In genomic region chr17:4679652-4680051, GRCh38 we compare ENCODE assay signal across 15 cellular contexts. TPM values are rescaled to one million over a fixed set of nuclear protein-coding genes. Genes with fewer than 3 reads are reported as not detected.
A peak's percentile ranks its signal among the peaks of the same experiment; 100 is the strongest.
DNase-seq lines count a peak whose midpoint lies in the region; ATAC-seq, FAIRE-seq and TF ChIP-seq lines count a peak whose summit lies in the region.
"Had no signal": no experiment of that assay in that cellular context is flagged by ENCODE, and none has a peak within 500 bp of the region (broad histone marks: within the 10 kb centered on the region; RNA-seq: fewer than 3 reads in every experiment).

No MANE protein-coding gene starts in this region.

- H3K36me3 ChIP-seq in HepG2 (replicated peaks in 1 of 2; ENCODE audit: control insufficient read depth in 1 of 2, insufficient read depth in 2 of 2, low read length in 2 of 2): peaks cover 50 to 81% of the 10 kb centered on the region in 2 experiments

- peaks cover 0 to 3% (median 0%) of the 10 kb centered on the region in 3 donors for H3K27me3 Mint-ChIP-seq in immature natural killer cell (ENCODE audit: low read depth in 3 of 3)

- BruUV-seq in HepG2 (replicated peaks; lab: Mats Ljungman, UMichigan): TSS peak; percentile 29

- peaks cover 21% of the 10 kb centered on the region for H3K4me1 ChIP-seq in HepG2 (ENCODE audit: insufficient read depth, low read length)
- H3K4me1 ChIP-seq: sigmoid colon had no signal

- H4K20me1 ChIP-seq in HepG2 (ENCODE audit: insufficient read depth, low read length): no peaks in the 10 kb centered on the region

- H3K9ac ChIP-seq in HepG2 (ENCODE audit: insufficient read depth, low read depth, low read length): no peak overlapping the region

- TF ChIP-seq POLR2A in HepG2 (IDR thresholded peaks at IDR 0.05; ENCODE audit: insufficient read depth in 1 of 2, low read depth in 2 of 2, low read length in 2 of 2): no peak

- no peaks in the 10 kb centered on the region for H3K79me2 ChIP-seq in HepG2 (ENCODE audit: insufficient read depth, low read length)

- TF ChIP-seq RAD21 in HepG2 (CRISPR knock-in tag; IDR thresholded peaks at IDR 0.05): no peak

- H3K9me3 ChIP-seq in HepG2 (ENCODE audit: low read length): no peaks in the 10 kb centered on the region
- H3K9me3 ChIP-seq: sigmoid colon had no signal

- CTCF ChIA-PET in HepG2 (lab: Yijun Ruan, JAX; ENCODE audit: low intra/inter-chr PET ratio, low total read pairs): interaction anchor here (0.6 kb wide), 1 partner anchor 267 kb away, joined by 3 read pairs; no protein-coding TSS in a partner anchor

- H3K9me3 Mint-ChIP-seq in immature natural killer cell: no peaks in the 10 kb centered on the region

- no peak for FAIRE-seq in HepG2 (lab: Jason Lieb, UNC)
- FAIRE-seq: endometrium had no signal

- H3K27ac Mint-ChIP-seq in immature natural killer cell: no peak overlapping the region

- intact Hi-C loops in HepG2 (cut with micrococcal nuclease; ENCODE audit: unreplicated experiment): no loop called here

- no peak overlapping the region for H3K27ac ChIP-seq in HepG2 (ENCODE audit: extremely low read length, insufficient read depth, low read length)
- H3K27ac ChIP-seq: sigmoid colon had no signal

- H3K4me2 ChIP-seq in HepG2 (ENCODE audit: low read depth, low read length): no peak overlapping the region

- ATAC-seq in HepG2 (no peak), GM18873 (IDR thresholded peaks at IDR 0.05; ENCODE audit: low FRiP score, unreplicated experiment) (no peak), HG02884 (IDR thresholded peaks at IDR 0.05; ENCODE audit: unreplicated experiment) (no peak)

- in situ Hi-C loops in astrocyte of the spinal cord (cut with HindIII; ENCODE audit: low sequenced_read_pairs) (no loop called here), HepG2 (cut with HindIII; ENCODE audit: extremely low pct_ligation_motif_present, low pct_unique_long_range_greater_than_20kb) (no loop called here)

- H3K4me3 ChIP-seq in astrocyte of the spinal cord (ENCODE audit: low read depth, low read length) (no peak overlapping the region), HepG2 (replicated peaks in 1 of 3; ENCODE audit: insufficient read depth in 1 of 3, low read depth in 2 of 3, low read length in 3 of 3) (no peak overlapping the region)
- H3K4me3 ChIP-seq: sigmoid colon had no signal

- 85% methylated on average over 7 of the region's 7 CpGs for WGBS in HepG2 (ENCODE audit: low lambda C conversion rate)

- DNase-seq in CD1c-positive myeloid dendritic cell (ENCODE audit: extremely low spot score) (peak; percentile 82), HT1080 (ENCODE audit: low read depth) (peak; percentile 46), astrocyte of the spinal cord (ENCODE audit: low read depth, low spot score) (peak; percentile 59), HepG2 (ENCODE audit: low spot score) (no peak), immature natural killer cell (no peak), NCI-H2107 treated with DMSO at 0.1 percent for 48 hours (lab: John Stamatoyannopoulos, UW; ENCODE audit: unreplicated experiment) (no peak)
- DNase-seq: activated effector memory CD4-positive, alpha-beta T cell treated with Interleukin-2 at 50 U/mL for 16 hours; DMS153; sigmoid colon; stimulated activated CD8-positive, alpha-beta memory T cell treated with anti-CD3 and anti-CD28 coated beads, Interleukin-4, amount 100 ng/mL, for 48 hours; T-helper 9 cell had no signal

- no peak for TF ChIP-seq EP300 in HepG2 (IDR thresholded peaks at IDR 0.05; ENCODE audit: low read depth in 2 of 2, low read length in 2 of 2)
- no peak for TF ChIP-seq EP300 in HepG2 (CRISPR knock-in tag; IDR thresholded peaks at IDR 0.05; ENCODE audit: borderline replicate concordance)

- TF ChIP-seq CTCF in astrocyte of the spinal cord (IDR thresholded peaks at IDR 0.05; ENCODE audit: low read depth, low read length) (no peak), HepG2 (CRISPR knock-in tag; IDR thresholded peaks at IDR 0.05) (no peak)

- POLR2A ChIA-PET in HepG2 (lab: Yijun Ruan, JAX): interaction anchor here (1.1 kb wide), 1 partner anchor 42 kb away, joined by 3 read pairs; no protein-coding TSS in a partner anchor

- H3K36me3 Mint-ChIP-seq in immature natural killer cell: peaks cover 34 to 37% (median 35%) of the 10 kb centered on the region in 3 donors

- no peaks in the 10 kb centered on the region for H3K27me3 ChIP-seq in HepG2 (ENCODE audit: control insufficient read depth in 1 of 2, insufficient read depth in 2 of 2, low read length in 2 of 2)
- H3K27me3 ChIP-seq: sigmoid colon had no signal

- H3K4me3 Mint-ChIP-seq in immature natural killer cell: no peak overlapping the region

- H2AFZ ChIP-seq in HepG2 (ENCODE audit: low read length): no peak overlapping the region

- H3K4me1 Mint-ChIP-seq in immature natural killer cell: peaks cover 0 to 4% of the 10 kb centered on the region in 2 donors

RNA-seq across cellular contexts. Expression of gene PELP1, which starts 24.3 kb away (rescaled TPM):
- 28.0 and 34.2 TPM in 2 replicates for total RNA-seq in HT1080 (2014; rRNA removed; shearing (Covaris generic))
- 25.3 and 32.2 TPM in 2 replicates for polyA plus RNA-seq in HT1080 (2015; cell fraction: cytosol; rRNA removed)
- polyA plus RNA-seq in HT1080 (2015; cell fraction: nucleus; rRNA removed): 70.0 and 70.2 TPM in 2 replicates
- 27.8 and 33.2 TPM in 2 replicates for total RNA-seq in HepG2 (2016; rRNA removed; fragmentation: Illumina TruSeq; extraction: Trizol)
- 8.6 and 9.3 TPM in 2 replicates for total RNA-seq in HepG2 (2016; cell fraction: cytosol; rRNA removed; fragmentation: Illumina TruSeq; extraction: Trizol; ENCODE audit: low read depth)
- total RNA-seq in HepG2 (2016; cell fraction: insoluble cytoplasmic fraction; rRNA removed; fragmentation: Illumina TruSeq; extraction: Trizol): 29.7 and 32.3 TPM in 2 replicates
- 8.2 and 11.4 TPM in 2 replicates for total RNA-seq in HepG2 (2016; cell fraction: membrane; rRNA removed; fragmentation: Illumina TruSeq; extraction: Trizol)
- 38.3 and 51.4 TPM in 2 replicates for total RNA-seq in HepG2 (2016; cell fraction: nucleus; rRNA removed; fragmentation: Illumina TruSeq; extraction: Trizol)
- polyA plus RNA-seq in HepG2 (2011; rRNA removed) (14.9 and 22.5 TPM in 2 replicates), immature natural killer cell (10 to 100 TPM in 1 of 3 donors, 1 to 10 TPM in 2; 3.8 to 11.1 (median 4.6) TPM)
- polyA plus RNA-seq in HepG2 (2011; cell fraction: cytosol; rRNA removed): 4.3 and 5.4 TPM in 2 replicates
- 83.8 and 108 TPM in 2 replicates for polyA plus RNA-seq in HepG2 (2011; cell fraction: nucleus; rRNA removed)
- polyA plus RNA-seq in HepG2 (2012): 32.3 and 36.6 TPM in 2 replicates
- 1.4 and 1.8 TPM in 2 replicates for polyA plus RNA-seq in HepG2 (2016; cell fraction: cytosol; fragmentation: Illumina TruSeq; extraction: Trizol; ENCODE audit: low read depth)
- polyA plus RNA-seq in HepG2 (2016; cell fraction: insoluble cytoplasmic fraction; fragmentation: Illumina TruSeq; extraction: Trizol; ENCODE audit: low read depth): 18.5 and 30.6 TPM in 2 replicates
- polyA plus RNA-seq in HepG2 (2016; cell fraction: membrane; fragmentation: Illumina TruSeq; extraction: Trizol; ENCODE audit: low read depth): 3.5 and 4.7 TPM in 2 replicates
- polyA plus RNA-seq in HepG2 (2016; cell fraction: nucleus; fragmentation: Illumina TruSeq; extraction: Trizol; ENCODE audit: insufficient read depth, low read depth): 96.8 and 111 TPM in 2 replicates
- polyA minus RNA-seq in HepG2 (2011; rRNA and poly(A)+ RNA removed; ENCODE audit: low replicate concordance): 69.8 and 87.2 TPM in 2 replicates
- 14.3 and 16.8 TPM in 2 replicates for polyA minus RNA-seq in HepG2 (2011; cell fraction: cytosol; rRNA and poly(A)+ RNA removed)
- 39.3 and 65.8 TPM in 2 replicates for polyA minus RNA-seq in HepG2 (2011; cell fraction: nucleus; rRNA and poly(A)+ RNA removed)

RNA-seq across cellular contexts. Expression of gene ARRB2, which starts 30.8 kb away (rescaled TPM):
- total RNA-seq in HT1080 (2014; rRNA removed; shearing (Covaris generic)): 22.1 and 27.4 TPM in 2 replicates
- polyA plus RNA-seq in HT1080 (2015; cell fraction: cytosol; rRNA removed): 13.0 and 15.3 TPM in 2 replicates
- polyA plus RNA-seq in HT1080 (2015; cell fraction: nucleus; rRNA removed): 7.6 and 12.1 TPM in 2 replicates
- total RNA-seq in HepG2 (2016; rRNA removed; fragmentation: Illumina TruSeq; extraction: Trizol): 15.5 and 21.5 TPM in 2 replicates
- total RNA-seq in HepG2 (2016; cell fraction: cytosol; rRNA removed; fragmentation: Illumina TruSeq; extraction: Trizol; ENCODE audit: low read depth): 26.6 and 31.6 TPM in 2 replicates
- 11.0 and 21.7 TPM in 2 replicates for total RNA-seq in HepG2 (2016; cell fraction: insoluble cytoplasmic fraction; rRNA removed; fragmentation: Illumina TruSeq; extraction: Trizol)
- 39.2 and 42.1 TPM in 2 replicates for total RNA-seq in HepG2 (2016; cell fraction: membrane; rRNA removed; fragmentation: Illumina TruSeq; extraction: Trizol)
- total RNA-seq in HepG2 (2016; cell fraction: nucleus; rRNA removed; fragmentation: Illumina TruSeq; extraction: Trizol): 14.4 and 14.9 TPM in 2 replicates
- 49.2 and 58.4 TPM in 2 replicates for polyA plus RNA-seq in HepG2 (2011; rRNA removed)
- 39.2 and 47.6 TPM in 2 replicates for polyA plus RNA-seq in HepG2 (2011; cell fraction: cytosol; rRNA removed)
- polyA plus RNA-seq in HepG2 (2011; cell fraction: nucleus; rRNA removed): 125 and 127 TPM in 2 replicates
- 56.5 and 69.1 TPM in 2 replicates for polyA plus RNA-seq in HepG2 (2012)
- 73.1 and 77.8 TPM in 2 replicates for polyA plus RNA-seq in HepG2 (2016; cell fraction: cytosol; fragmentation: Illumina TruSeq; extraction: Trizol; ENCODE audit: low read depth)
- 31.2 and 37.0 TPM in 2 replicates for polyA plus RNA-seq in HepG2 (2016; cell fraction: insoluble cytoplasmic fraction; fragmentation: Illumina TruSeq; extraction: Trizol; ENCODE audit: low read depth)
- polyA plus RNA-seq in HepG2 (2016; cell fraction: membrane; fragmentation: Illumina TruSeq; extraction: Trizol; ENCODE audit: low read depth): 82.8 and 84.1 TPM in 2 replicates
- 77.0 and 85.1 TPM in 2 replicates for polyA plus RNA-seq in HepG2 (2016; cell fraction: nucleus; fragmentation: Illumina TruSeq; extraction: Trizol; ENCODE audit: insufficient read depth, low read depth)
- polyA minus RNA-seq in HepG2 (2011; rRNA and poly(A)+ RNA removed; ENCODE audit: low replicate concordance): 30.3 and 32.9 TPM in 2 replicates
- 17.3 and 18.1 TPM in 2 replicates for polyA minus RNA-seq in HepG2 (2011; cell fraction: cytosol; rRNA and poly(A)+ RNA removed)
- polyA minus RNA-seq in HepG2 (2011; cell fraction: nucleus; rRNA and poly(A)+ RNA removed): 19.2 and 23.5 TPM in 2 replicates
- 10 to 100 TPM; 46.0 to 70.9 (median 60.4) TPM for polyA plus RNA-seq in immature natural killer cell

RNA-seq across cellular contexts. Expression of gene ALOX15, which starts 38.2 kb away (rescaled TPM):
- total RNA-seq in HT1080 (2014; rRNA removed; shearing (Covaris generic)): not detected in 2 replicates
- not detected in 2 replicates for polyA plus RNA-seq in HT1080 (2015; cell fraction: cytosol; rRNA removed)
- polyA plus RNA-seq in HT1080 (2015; cell fraction: nucleus; rRNA removed): not detected in 2 replicates
- total RNA-seq in HepG2 (2016; rRNA removed; fragmentation: Illumina TruSeq; extraction: Trizol): 0.04 TPM in 1 of 2 replicates, not detected in the other
- not detected in 2 replicates for total RNA-seq in HepG2 (2016; cell fraction: cytosol; rRNA removed; fragmentation: Illumina TruSeq; extraction: Trizol; ENCODE audit: low read depth)
- total RNA-seq in HepG2 (2016; cell fraction: insoluble cytoplasmic fraction; rRNA removed; fragmentation: Illumina TruSeq; extraction: Trizol): 0.09 TPM in 1 of 2 replicates, not detected in the other
- total RNA-seq in HepG2 (2016; cell fraction: membrane; rRNA removed; fragmentation: Illumina TruSeq; extraction: Trizol): not detected in 2 replicates
- not detected in 2 replicates for total RNA-seq in HepG2 (2016; cell fraction: nucleus; rRNA removed; fragmentation: Illumina TruSeq; extraction: Trizol)
- 0.35 TPM in 1 of 2 replicates, not detected in the other for polyA plus RNA-seq in HepG2 (2011; rRNA removed)
- 0.01 and 0.03 TPM in 2 replicates for polyA plus RNA-seq in HepG2 (2011; cell fraction: cytosol; rRNA removed)
- polyA plus RNA-seq in HepG2 (2011; cell fraction: nucleus; rRNA removed): not detected in 2 replicates
- polyA plus RNA-seq in HepG2 (2012): not detected in 2 replicates
- polyA plus RNA-seq in HepG2 (2016; cell fraction: cytosol; fragmentation: Illumina TruSeq; extraction: Trizol; ENCODE audit: low read depth): not detected in 2 replicates
- polyA plus RNA-seq in HepG2 (2016; cell fraction: insoluble cytoplasmic fraction; fragmentation: Illumina TruSeq; extraction: Trizol; ENCODE audit: low read depth): not detected in 2 replicates
- not detected in 2 replicates for polyA plus RNA-seq in HepG2 (2016; cell fraction: membrane; fragmentation: Illumina TruSeq; extraction: Trizol; ENCODE audit: low read depth)
- not detected in 2 replicates for polyA plus RNA-seq in HepG2 (2016; cell fraction: nucleus; fragmentation: Illumina TruSeq; extraction: Trizol; ENCODE audit: insufficient read depth, low read depth)
- polyA minus RNA-seq in HepG2 (2011; rRNA and poly(A)+ RNA removed; ENCODE audit: low replicate concordance): not detected in 2 replicates
- not detected in 2 replicates for polyA minus RNA-seq in HepG2 (2011; cell fraction: cytosol; rRNA and poly(A)+ RNA removed)
- polyA minus RNA-seq in HepG2 (2011; cell fraction: nucleus; rRNA and poly(A)+ RNA removed): not detected in 2 replicates
- polyA plus RNA-seq in immature natural killer cell: not detected
- total RNA-seq: mesenteric fat pad had no signal

RNA-seq across cellular contexts. Expression of gene MED11, which starts 51.6 kb away (rescaled TPM):
- 28.9 and 35.8 TPM in 2 replicates for total RNA-seq in HT1080 (2014; rRNA removed; shearing (Covaris generic))
- polyA plus RNA-seq in HT1080 (2015; cell fraction: cytosol; rRNA removed): 23.6 and 36.1 TPM in 2 replicates
- polyA plus RNA-seq in HT1080 (2015; cell fraction: nucleus; rRNA removed): 19.8 and 25.2 TPM in 2 replicates
- total RNA-seq in HepG2 (2016; rRNA removed; fragmentation: Illumina TruSeq; extraction: Trizol): 20.2 and 25.1 TPM in 2 replicates
- total RNA-seq in HepG2 (2016; cell fraction: cytosol; rRNA removed; fragmentation: Illumina TruSeq; extraction: Trizol; ENCODE audit: low read depth): 3.6 and 4.5 TPM in 2 replicates
- 20.3 and 31.3 TPM in 2 replicates for total RNA-seq in HepG2 (2016; cell fraction: insoluble cytoplasmic fraction; rRNA removed; fragmentation: Illumina TruSeq; extraction: Trizol)
- total RNA-seq in HepG2 (2016; cell fraction: membrane; rRNA removed; fragmentation: Illumina TruSeq; extraction: Trizol): 6.8 and 9.9 TPM in 2 replicates
- total RNA-seq in HepG2 (2016; cell fraction: nucleus; rRNA removed; fragmentation: Illumina TruSeq; extraction: Trizol): 7.9 and 8.0 TPM in 2 replicates
- polyA plus RNA-seq in HepG2 (2011; rRNA removed) (36.2 and 39.0 TPM in 2 replicates), immature natural killer cell (10 to 100 TPM; 26.2 to 52.1 (median 37.6) TPM)
- 34.0 and 41.9 TPM in 2 replicates for polyA plus RNA-seq in HepG2 (2011; cell fraction: cytosol; rRNA removed)
- polyA plus RNA-seq in HepG2 (2011; cell fraction: nucleus; rRNA removed): 23.2 and 26.5 TPM in 2 replicates
- 23.6 and 23.7 TPM in 2 replicates for polyA plus RNA-seq in HepG2 (2012)
- 4.5 and 4.8 TPM in 2 replicates for polyA plus RNA-seq in HepG2 (2016; cell fraction: cytosol; fragmentation: Illumina TruSeq; extraction: Trizol; ENCODE audit: low read depth)
- 34.8 and 37.3 TPM in 2 replicates for polyA plus RNA-seq in HepG2 (2016; cell fraction: insoluble cytoplasmic fraction; fragmentation: Illumina TruSeq; extraction: Trizol; ENCODE audit: low read depth)
- 7.4 and 8.2 TPM in 2 replicates for polyA plus RNA-seq in HepG2 (2016; cell fraction: membrane; fragmentation: Illumina TruSeq; extraction: Trizol; ENCODE audit: low read depth)
- 23.5 and 24.2 TPM in 2 replicates for polyA plus RNA-seq in HepG2 (2016; cell fraction: nucleus; fragmentation: Illumina TruSeq; extraction: Trizol; ENCODE audit: insufficient read depth, low read depth)
- polyA minus RNA-seq in HepG2 (2011; rRNA and poly(A)+ RNA removed; ENCODE audit: low replicate concordance): 12.0 and 42.0 TPM in 2 replicates
- polyA minus RNA-seq in HepG2 (2011; cell fraction: cytosol; rRNA and poly(A)+ RNA removed): 9.0 and 13.7 TPM in 2 replicates
- 8.0 and 9.3 TPM in 2 replicates for polyA minus RNA-seq in HepG2 (2011; cell fraction: nucleus; rRNA and poly(A)+ RNA removed)

RNA-seq across cellular contexts. Expression of gene ZMYND15, which starts 60.0 kb away (rescaled TPM):
- total RNA-seq in HT1080 (2014; rRNA removed; shearing (Covaris generic)): not detected in 2 replicates
- polyA plus RNA-seq in HT1080 (2015; cell fraction: cytosol; rRNA removed): 0.03 TPM in 1 of 2 replicates, not detected in the other
- polyA plus RNA-seq in HT1080 (2015; cell fraction: nucleus; rRNA removed): 0.14 TPM in 1 of 2 replicates, not detected in the other
- 0.15 and 0.24 TPM in 2 replicates for total RNA-seq in HepG2 (2016; rRNA removed; fragmentation: Illumina TruSeq; extraction: Trizol)
- total RNA-seq in HepG2 (2016; cell fraction: cytosol; rRNA removed; fragmentation: Illumina TruSeq; extraction: Trizol; ENCODE audit: low read depth): not detected in 2 replicates
- 0.16 and 0.39 TPM in 2 replicates for total RNA-seq in HepG2 (2016; cell fraction: insoluble cytoplasmic fraction; rRNA removed; fragmentation: Illumina TruSeq; extraction: Trizol)
- total RNA-seq in HepG2 (2016; cell fraction: membrane; rRNA removed; fragmentation: Illumina TruSeq; extraction: Trizol): 0.10 and 0.12 TPM in 2 replicates
- 0.38 and 0.43 TPM in 2 replicates for total RNA-seq in HepG2 (2016; cell fraction: nucleus; rRNA removed; fragmentation: Illumina TruSeq; extraction: Trizol)
- 2.7 and 3.6 TPM in 2 replicates for polyA plus RNA-seq in HepG2 (2011; rRNA removed)
- polyA plus RNA-seq in HepG2 (2011; cell fraction: cytosol; rRNA removed): 1.5 and 1.7 TPM in 2 replicates
- polyA plus RNA-seq in HepG2 (2011; cell fraction: nucleus; rRNA removed): 14.3 and 15.2 TPM in 2 replicates
- 2.0 and 2.7 TPM in 2 replicates for polyA plus RNA-seq in HepG2 (2012)
- polyA plus RNA-seq in HepG2 (2016; cell fraction: cytosol; fragmentation: Illumina TruSeq; extraction: Trizol; ENCODE audit: low read depth): 0.16 and 0.17 TPM in 2 replicates
- 0.28 and 0.33 TPM in 2 replicates for polyA plus RNA-seq in HepG2 (2016; cell fraction: insoluble cytoplasmic fraction; fragmentation: Illumina TruSeq; extraction: Trizol; ENCODE audit: low read depth)
- polyA plus RNA-seq in HepG2 (2016; cell fraction: membrane; fragmentation: Illumina TruSeq; extraction: Trizol; ENCODE audit: low read depth): 0.27 and 0.44 TPM in 2 replicates
- 0.75 and 1.6 TPM in 2 replicates for polyA plus RNA-seq in HepG2 (2016; cell fraction: nucleus; fragmentation: Illumina TruSeq; extraction: Trizol; ENCODE audit: insufficient read depth, low read depth)
- 0.07 and 2.5 TPM in 2 replicates for polyA minus RNA-seq in HepG2 (2011; rRNA and poly(A)+ RNA removed; ENCODE audit: low replicate concordance)
- 0.53 and 0.79 TPM in 2 replicates for polyA minus RNA-seq in HepG2 (2011; cell fraction: cytosol; rRNA and poly(A)+ RNA removed)
- 1.5 and 2.7 TPM in 2 replicates for polyA minus RNA-seq in HepG2 (2011; cell fraction: nucleus; rRNA and poly(A)+ RNA removed)
- polyA plus RNA-seq in immature natural killer cell: not detected

Comparison
In these comparisons a context has a peak if more than half of its experiments do, and no peak if none do; other contexts are left out.
1. DNase-seq: peak in CD1c-positive myeloid dendritic cell (single experiment), HT1080 (single experiment) and astrocyte of the spinal cord (single experiment); none in HepG2 (single experiment), immature natural killer cell (0 of 3) and NCI-H2107 treated with DMSO at 0.1 percent for 48 hours (single experiment).